In genomic region chr17:68599091-68599872, GRCh38 we compare ENCODE assay signal across 10 cellular contexts. TPM values are rescaled to one million over a fixed set of nuclear protein-coding genes. Genes with fewer than 3 reads are reported as not detected.
DNase-seq lines count a peak whose midpoint lies in the region; ATAC-seq and TF ChIP-seq lines count a peak whose summit lies in the region.
"Had no signal": no experiment of that assay in that cellular context is flagged by ENCODE, and none has a peak within 500 bp of the region (broad histone marks: within the 10 kb centered on the region; RNA-seq: fewer than 3 reads in every experiment).

No MANE protein-coding gene starts in this region.

- no peaks in the 10 kb centered on the region for H3K79me2 ChIP-seq in mammary epithelial cell (ENCODE audit: insufficient read depth, low read length)

- H3K27ac ChIP-seq in mammary epithelial cell (ENCODE audit: insufficient read depth, low read depth, low read length) = no peak overlapping the region
- H3K27ac ChIP-seq in dorsolateral prefrontal cortex = peak overlapping the region in 22 of 59 donors; percentile 14 to 85 (median 58)

- POLR2A ChIA-PET in MCF 10A (lab: Yijun Ruan, JAX) = no interaction called here

- H3K4me3 ChIP-seq in mammary epithelial cell (replicated peaks in 1 of 3; ENCODE audit: insufficient read depth in 1 of 3, low read depth in 2 of 3, low read length in 3 of 3) (no peak overlapping the region), dorsolateral prefrontal cortex (peak overlapping the region in 57 of 59 donors; percentile 48 to 82 (median 68)), mucosa of descending colon (no peak overlapping the region)

- CTCF ChIA-PET in MCF 10A (lab: Yijun Ruan, JAX) = no interaction called here
- CTCF ChIA-PET in mammary epithelial cell (lab: Charles Lee; ENCODE audit: low non-redundant PET) = interaction anchor here (0.6 kb wide), 1 partner anchor 28 kb away, joined by 4 read pairs; no protein-coding TSS in a partner anchor

- no peaks in the 10 kb centered on the region for H3K9me3 Mint-ChIP-seq in MCF 10A (ENCODE audit: unreplicated experiment)
- H3K9me3 Mint-ChIP-seq in type B pancreatic cell = no peaks in the 10 kb centered on the region

- H3K27ac Mint-ChIP-seq in MCF 10A (ENCODE audit: low read depth, unreplicated experiment) = no peak overlapping the region
- peak overlapping the region; percentile 80 for H3K27ac Mint-ChIP-seq in type B pancreatic cell

- no peak overlapping the region for H3K9ac ChIP-seq in mammary epithelial cell (ENCODE audit: insufficient read depth, low read length)

- H3K4me3 Mint-ChIP-seq in MCF 10A (ENCODE audit: unreplicated experiment) (peak overlapping the region; percentile 71), type B pancreatic cell (peak overlapping the region; percentile 92)

- H3K4me1 ChIP-seq in mammary epithelial cell (ENCODE audit: insufficient read depth, low read length) = peaks cover 14% of the 10 kb centered on the region
- H3K4me1 ChIP-seq in mucosa of descending colon (ENCODE audit: low read depth) = peaks cover 17% of the 10 kb centered on the region

- intact Hi-C loops in MCF 10A (cut with micrococcal nuclease) (no loop called here), mammary epithelial cell (cut with micrococcal nuclease) (no loop called here), dorsolateral prefrontal cortex (cut with DNase I) (no loop called here), mucosa of descending colon (cut with DNase I, micrococcal nuclease) (no loop called here)

- in situ Hi-C loops in mammary epithelial cell (cut with MboI; ENCODE audit: low sequenced_read_pairs in 2 of 2) = no loop called here

- H3K4me1 Mint-ChIP-seq in MCF 10A (ENCODE audit: insufficient read depth, unreplicated experiment) (peaks cover 6% of the 10 kb centered on the region), type B pancreatic cell (ENCODE audit: unreplicated experiment) (peaks cover 8% of the 10 kb centered on the region)

- H3K27me3 Mint-ChIP-seq in MCF 10A (ENCODE audit: insufficient read depth, unreplicated experiment) (peaks cover 40% of the 10 kb centered on the region), type B pancreatic cell (peaks cover 64% of the 10 kb centered on the region)

- no peak for TF ChIP-seq CTCF in MCF 10A (IDR thresholded peaks at IDR 0.05; ENCODE audit: unreplicated experiment)
- TF ChIP-seq CTCF in mammary epithelial cell (conservative IDR thresholded peaks at IDR 0.05 in 1 of 2, IDR thresholded peaks at IDR 0.05 in 1 of 2; ENCODE audit: extremely low read depth in 1 of 2, insufficient read depth in 1 of 2, low read depth in 1 of 2, low read length in 2 of 2) = no peak
- no peak for TF ChIP-seq CTCF in dorsolateral prefrontal cortex (IDR thresholded peaks at IDR 0.05 in 54 of 56, conservative IDR thresholded peaks at IDR 0.05 in 2 of 56; ENCODE audit: low read depth in 1 of 56, partially characterized antibody in 56 of 56)
- TF ChIP-seq CTCF in mucosa of descending colon (IDR thresholded peaks at IDR 0.05) = no peak
- no peak for TF ChIP-seq CTCF in type B pancreatic cell (conservative IDR thresholded peaks at IDR 0.05)

- dilution Hi-C loops in mammary epithelial cell (cut with HindIII; ENCODE audit: low sequenced_read_pairs) = no loop called here

- H3K27me3 ChIP-seq in mammary epithelial cell (ENCODE audit: insufficient read depth, low read length) = peaks cover 15% of the 10 kb centered on the region
- peaks cover 0 to 32% (median 0%) of the 10 kb centered on the region in 45 donors for H3K27me3 ChIP-seq in dorsolateral prefrontal cortex

- 85% methylated on average over 11 of the region's 11 CpGs for WGBS in mammary epithelial cell (ENCODE audit: low coverage, missing lambda C conversion rate)

- no TSS peak for BruUV-seq in MCF 10A (replicated peaks; lab: Mats Ljungman, UMichigan)
- no TSS peak for BruUV-seq in mammary epithelial cell (replicated peaks; lab: Mats Ljungman, UMichigan)

- H3K36me3 Mint-ChIP-seq in MCF 10A (ENCODE audit: insufficient read depth, unreplicated experiment) (no peaks in the 10 kb centered on the region), type B pancreatic cell (no peaks in the 10 kb centered on the region)

- H3K4me2 ChIP-seq in mammary epithelial cell (ENCODE audit: insufficient read depth, low read depth, low read length) = no peak overlapping the region

- H4K20me1 ChIP-seq in mammary epithelial cell (ENCODE audit: insufficient read depth, low read length) = no peaks in the 10 kb centered on the region

- H2AFZ ChIP-seq in mammary epithelial cell (ENCODE audit: low read depth, low read length) = no peak overlapping the region

- DNase-seq in MCF 10A (ENCODE audit: unreplicated experiment) (no peak), mammary epithelial cell (no peak), dorsolateral prefrontal cortex (no peak), mucosa of descending colon (no peak), type B pancreatic cell (ENCODE audit: extremely low spot score, unreplicated experiment) (no peak), MV-4-11 (lab: John Stamatoyannopoulos, UW) (no peak), NCI-H748 treated with DMSO at 0.1 percent for 48 hours (lab: John Stamatoyannopoulos, UW) (no peak)
- DNase-seq: cerebellar nuclear complex, Kasumi-1 had no signal

- ATAC-seq in mucosa of descending colon (peak; percentile 9), HG03439 (IDR thresholded peaks at IDR 0.05; ENCODE audit: unreplicated experiment) (no peak)

- no peaks in the 10 kb centered on the region for H3K9me3 ChIP-seq in mammary epithelial cell (replicated peaks; ENCODE audit: insufficient read depth, low read length)
- no peaks in the 10 kb centered on the region for H3K9me3 ChIP-seq in mucosa of descending colon

- H3K36me3 ChIP-seq in mammary epithelial cell (ENCODE audit: insufficient read depth, low read length) = no peaks in the 10 kb centered on the region
- H3K36me3 ChIP-seq in mucosa of descending colon (ENCODE audit: low read depth) = no peaks in the 10 kb centered on the region

RNA-seq across cellular contexts. Expression of gene FAM20A, which starts 1.9 kb away (rescaled TPM):
- total RNA-seq in MCF 10A (2022) (not detected in 2 replicates), mammary epithelial cell (under 1 TPM in 1 of 2 donors, not detected in 1; 0.17 TPM), dorsolateral prefrontal cortex (10 to 100 TPM in 7 of 120 experiments, 1 to 10 TPM in 110, under 1 TPM in 3; 0.58 to 19.6 (median 2.4) TPM), mucosa of descending colon (1 to 10 TPM; 1.9 to 6.1 (median 5.8) TPM), type B pancreatic cell (ENCODE audit: low replicate concordance) (11.5 and 24.8 TPM in 2 replicates)
- polyA plus RNA-seq in mammary epithelial cell = not detected
- polyA minus RNA-seq in mammary epithelial cell = not detected

Comparison
In these comparisons a context has a peak if more than half of its experiments do, and no peak if none do; other contexts are left out.
1. H3K4me3 ChIP-seq: peak in dorsolateral prefrontal cortex (57 of 59); none in mammary epithelial cell (0 of 3) and mucosa of descending colon (single experiment).